ENCODE assay signal across 28 cellular contexts in genomic region chr19:50231821-50232220, GRCh38. TPM values are rescaled to one million over a fixed set of nuclear protein-coding genes. Genes with fewer than 3 reads are reported as not detected.
DNase-seq lines count a peak whose midpoint lies in the region; ATAC-seq, FAIRE-seq and TF ChIP-seq lines count a peak whose summit lies in the region.
"Had no signal": no experiment of that assay in that cellular context is flagged by ENCODE, and none has a peak within 500 bp of the region (broad histone marks: within the 10 kb centered on the region; RNA-seq: fewer than 3 reads in every experiment).

No MANE protein-coding gene starts in this region.

- no peaks in the 10 kb centered on the region for H3K27me3 ChIP-seq in HepG2 (ENCODE audit: control insufficient read depth in 1 of 2, insufficient read depth in 2 of 2, low read length in 2 of 2)
- no peaks in the 10 kb centered on the region for H3K27me3 ChIP-seq in right lobe of liver
- no peaks in the 10 kb centered on the region for H3K27me3 ChIP-seq in osteoblast (ENCODE audit: insufficient read depth, low read length)
- no peaks in the 10 kb centered on the region for H3K27me3 ChIP-seq in gastrocnemius medialis
- H3K27me3 ChIP-seq: BE2C, BLaER1 had no signal

- H3K4me3 ChIP-seq in HepG2 (replicated peaks in 1 of 3; ENCODE audit: insufficient read depth in 1 of 3, low read depth in 2 of 3, low read length in 3 of 3) (no peak overlapping the region), right lobe of liver (no peak overlapping the region), osteoblast (ENCODE audit: insufficient read depth, low read length) (no peak overlapping the region), gastrocnemius medialis (no peak overlapping the region)
- H3K4me3 ChIP-seq: BLaER1, GM12878 had no signal

- intact Hi-C loops in HepG2 (cut with micrococcal nuclease; ENCODE audit: unreplicated experiment) (no loop called here), right lobe of liver (cut with DNase I) (no loop called here), gastrocnemius medialis (cut with DNase I; ENCODE audit: low total_unique reads) (no loop called here)

- H3K4me2 ChIP-seq in HepG2 (ENCODE audit: low read depth, low read length), result no peak overlapping the region
- no peak overlapping the region for H3K4me2 ChIP-seq in osteoblast (ENCODE audit: insufficient read depth, low read length)
- H3K4me2 ChIP-seq: BLaER1 had no signal

- TF ChIP-seq RAD21 in HepG2 (CRISPR knock-in tag; IDR thresholded peaks at IDR 0.05), result no peak

- TF ChIP-seq CTCF in HepG2 (CRISPR knock-in tag; IDR thresholded peaks at IDR 0.05), result no peak
- no peak for TF ChIP-seq CTCF in right lobe of liver (IDR thresholded peaks at IDR 0.05)
- TF ChIP-seq CTCF in osteoblast (IDR thresholded peaks at IDR 0.05; ENCODE audit: extremely low read depth, low read depth, low read length), result no peak
- TF ChIP-seq CTCF in gastrocnemius medialis (IDR thresholded peaks at IDR 0.05 in 4 of 5, conservative IDR thresholded peaks at IDR 0.05 in 1 of 5), result no peak

- H3K27ac ChIP-seq in HepG2 (ENCODE audit: extremely low read length, insufficient read depth, low read length), result no peak overlapping the region
- no peak overlapping the region for H3K27ac ChIP-seq in right lobe of liver
- no peak overlapping the region for H3K27ac ChIP-seq in osteoblast (ENCODE audit: low read depth, low read length)
- H3K27ac ChIP-seq in gastrocnemius medialis, result peak overlapping the region in 3 of 4 donors; percentile 91 to 92 (median 92)
- H3K27ac ChIP-seq: BLaER1 had no signal

- no peak for FAIRE-seq in HepG2 (lab: Jason Lieb, UNC)
- FAIRE-seq in GM19239 (lab: Jason Lieb, UNC), result no peak
- FAIRE-seq: A204.1, GM12878, GM12892, GM18507 had no signal

- H3K4me1 ChIP-seq in HepG2 (ENCODE audit: insufficient read depth, low read length) (peaks cover 41% of the 10 kb centered on the region), right lobe of liver (peaks cover 0 to 32% (median 10%) of the 10 kb centered on the region in 4 donors), osteoblast (ENCODE audit: insufficient read depth, low read length) (no peaks in the 10 kb centered on the region), gastrocnemius medialis (peaks cover 14 to 21% of the 10 kb centered on the region in 2 donors)
- H3K4me1 ChIP-seq: BE2C, BLaER1 had no signal

- ATAC-seq in HepG2, result no peak
- no peak for ATAC-seq in right lobe of liver
- no peak for ATAC-seq in gastrocnemius medialis
- ATAC-seq: GM12878 had no signal

- CTCF ChIA-PET in HepG2 (lab: Yijun Ruan, JAX; ENCODE audit: low intra/inter-chr PET ratio, low total read pairs), result no interaction called here

- H3K9ac ChIP-seq in HepG2 (ENCODE audit: insufficient read depth, low read depth, low read length), result no peak overlapping the region
- H3K9ac ChIP-seq: BLaER1 had no signal

- H4K20me1 ChIP-seq in HepG2 (ENCODE audit: insufficient read depth, low read length), result no peaks in the 10 kb centered on the region
- H4K20me1 ChIP-seq in osteoblast (ENCODE audit: insufficient read depth, low read length), result no peaks in the 10 kb centered on the region
- H4K20me1 ChIP-seq: BLaER1 had no signal

- no peak overlapping the region for H2AFZ ChIP-seq in HepG2 (ENCODE audit: low read length)
- H2AFZ ChIP-seq in osteoblast (ENCODE audit: low read length), result no peak overlapping the region

- 72% methylated on average over 9 of the region's 16 CpGs for WGBS in HepG2 (ENCODE audit: low lambda C conversion rate)
- 55% methylated on average over 13 of the region's 16 CpGs for WGBS in right lobe of liver (ENCODE audit: insufficient coverage, low coverage, low lambda C conversion rate, missing lambda C conversion rate)

- H3K36me3 ChIP-seq in HepG2 (replicated peaks in 1 of 2; ENCODE audit: control insufficient read depth in 1 of 2, insufficient read depth in 2 of 2, low read length in 2 of 2) (no peaks in the 10 kb centered on the region), right lobe of liver (peaks cover 0 to under 1% (median 0%) of the 10 kb centered on the region in 4 donors), osteoblast (ENCODE audit: insufficient read depth, low read length) (no peaks in the 10 kb centered on the region), gastrocnemius medialis (peaks cover 0 to 7% of the 10 kb centered on the region in 2 donors)
- H3K36me3 ChIP-seq: BE2C, BLaER1 had no signal

- DNase-seq in HepG2 (ENCODE audit: low spot score), result no peak
- no peak for DNase-seq in right lobe of liver
- DNase-seq in osteoblast (ENCODE audit: insufficient read length, low spot score, missing footprints), result peak; percentile 44
- DNase-seq in gastrocnemius medialis, result no peak
- no peak for DNase-seq in dedifferentiated amniotic fluid mesenchymal stem cell (ENCODE audit: extremely low spot score)
- no peak for DNase-seq in GM19239 (ENCODE audit: insufficient read length, low spot score)
- DNase-seq in SHP77 (lab: John Stamatoyannopoulos, UW), result no peak
- DNase-seq: 8988T; ACHN; BE2C; CD4-positive, alpha-beta memory T cell; CD4-positive, CD25-positive, alpha-beta regulatory T cell; CD8-positive, alpha-beta memory T cell; COR-L47; DMS 273 treated with DMSO at 0.1 percent for 48 hours; DMS153; DMS53; DMS79; DND-41; EL; GDM1 had no signal

- TF ChIP-seq POLR2A in HepG2 (IDR thresholded peaks at IDR 0.05; ENCODE audit: insufficient read depth in 1 of 2, low read depth in 2 of 2, low read length in 2 of 2) (no peak), right lobe of liver (IDR thresholded peaks at IDR 0.05) (no peak), gastrocnemius medialis (IDR thresholded peaks at IDR 0.05) (no peak)

- H3K9me3 ChIP-seq in HepG2 (ENCODE audit: low read length), result no peaks in the 10 kb centered on the region
- no peaks in the 10 kb centered on the region for H3K9me3 ChIP-seq in right lobe of liver
- H3K9me3 ChIP-seq in osteoblast (ENCODE audit: low read depth, low read length), result no peaks in the 10 kb centered on the region
- no peaks in the 10 kb centered on the region for H3K9me3 ChIP-seq in gastrocnemius medialis
- H3K9me3 ChIP-seq: BE2C, BLaER1 had no signal

- BruUV-seq in HepG2 (replicated peaks; lab: Mats Ljungman, UMichigan), result no TSS peak

- in situ Hi-C loops in HepG2 (cut with HindIII; ENCODE audit: extremely low pct_ligation_motif_present, low pct_unique_long_range_greater_than_20kb) (no loop called here), gastrocnemius medialis (cut with MboI; ENCODE audit: low sequenced_read_pairs in 4 of 4) (no loop called here)

- TF ChIP-seq EP300 in HepG2 (IDR thresholded peaks at IDR 0.05; ENCODE audit: low read depth in 2 of 2, low read length in 2 of 2) (no peak), HepG2 (CRISPR knock-in tag; IDR thresholded peaks at IDR 0.05; ENCODE audit: borderline replicate concordance) (no peak)

- H3K79me2 ChIP-seq in HepG2 (ENCODE audit: insufficient read depth, low read length), result no peaks in the 10 kb centered on the region
- no peaks in the 10 kb centered on the region for H3K79me2 ChIP-seq in osteoblast (ENCODE audit: insufficient read depth, low read length)

- POLR2A ChIA-PET in HepG2 (lab: Yijun Ruan, JAX), result no interaction called here

TF ChIP-seq in HepG2, 621 proteins besides CTCF, POLR2A, EP300 and RAD21:
- TF ChIP-seq NR2F6 (IDR thresholded peaks at IDR 0.05), result no peak; the same call in 1 of the 2 replicates
- TF ChIP-seq NR2F6 (CRISPR knock-in tag; IDR thresholded peaks at IDR 0.05), result peak; percentile 31; the same call in 1 of the 2 replicates
- TF ChIP-seq NR2C2 (CRISPR knock-in tag; IDR thresholded peaks at IDR 0.05; ENCODE audit: borderline replicate concordance), result 0 out of 2 replicates have a peak, but pooled peaks have one; percentile 25
- no peak for TF ChIP-seq ONECUT2 (CRISPR knock-in tag; IDR thresholded peaks at IDR 0.05)

RNA-seq across cellular contexts. Expression of gene MYH14, which starts 28.4 kb away (rescaled TPM):
- total RNA-seq in HepG2 (2016; rRNA removed; fragmentation: Illumina TruSeq; extraction: Trizol) (5.5 and 6.4 TPM in 2 replicates), right lobe of liver (10 to 100 TPM; 49.1 to 89.0 (median 65.8) TPM), osteoblast (under 0.01 TPM in 1 of 2 replicates, not detected in the other), gastrocnemius medialis (100 to 1,000 TPM; 103 to 174 (median 141) TPM)
- 0.53 and 0.61 TPM in 2 replicates for total RNA-seq in HepG2 (2016; cell fraction: cytosol; rRNA removed; fragmentation: Illumina TruSeq; extraction: Trizol; ENCODE audit: low read depth)
- total RNA-seq in HepG2 (2016; cell fraction: insoluble cytoplasmic fraction; rRNA removed; fragmentation: Illumina TruSeq; extraction: Trizol), result 4.9 and 6.5 TPM in 2 replicates
- total RNA-seq in HepG2 (2016; cell fraction: membrane; rRNA removed; fragmentation: Illumina TruSeq; extraction: Trizol), result 2.1 and 2.4 TPM in 2 replicates
- total RNA-seq in HepG2 (2016; cell fraction: nucleus; rRNA removed; fragmentation: Illumina TruSeq; extraction: Trizol), result 4.0 and 5.6 TPM in 2 replicates
- 5.8 and 8.0 TPM in 2 replicates for polyA plus RNA-seq in HepG2 (2011; rRNA removed)
- polyA plus RNA-seq in HepG2 (2011; cell fraction: cytosol; rRNA removed), result 5.0 and 5.4 TPM in 2 replicates
- 15.1 and 15.8 TPM in 2 replicates for polyA plus RNA-seq in HepG2 (2011; cell fraction: nucleus; rRNA removed)
- polyA plus RNA-seq in HepG2 (2012), result 5.1 and 8.9 TPM in 2 replicates
- 0.88 and 1.1 TPM in 2 replicates for polyA plus RNA-seq in HepG2 (2016; cell fraction: cytosol; fragmentation: Illumina TruSeq; extraction: Trizol; ENCODE audit: low read depth)
- polyA plus RNA-seq in HepG2 (2016; cell fraction: insoluble cytoplasmic fraction; fragmentation: Illumina TruSeq; extraction: Trizol; ENCODE audit: low read depth), result 6.6 and 11.4 TPM in 2 replicates
- 1.4 and 1.7 TPM in 2 replicates for polyA plus RNA-seq in HepG2 (2016; cell fraction: membrane; fragmentation: Illumina TruSeq; extraction: Trizol; ENCODE audit: low read depth)
- polyA plus RNA-seq in HepG2 (2016; cell fraction: nucleus; fragmentation: Illumina TruSeq; extraction: Trizol; ENCODE audit: insufficient read depth, low read depth), result 14.3 and 14.6 TPM in 2 replicates
- 22.4 TPM in 1 of 2 replicates, not detected in the other for polyA minus RNA-seq in HepG2 (2011; rRNA and poly(A)+ RNA removed; ENCODE audit: low replicate concordance)
- polyA minus RNA-seq in HepG2 (2011; cell fraction: cytosol; rRNA and poly(A)+ RNA removed), result 11.9 and 12.9 TPM in 2 replicates
- polyA minus RNA-seq in HepG2 (2011; cell fraction: nucleus; rRNA and poly(A)+ RNA removed), result 9.0 TPM in 2 replicates
- total RNA-seq: CD4-positive, alpha-beta memory T cell; CD4-positive, CD25-positive, alpha-beta regulatory T cell; CD8-positive, alpha-beta memory T cell had no signal
- polyA plus RNA-seq: AG04450; CD14-positive monocyte; CD4-positive, alpha-beta memory T cell; CD4-positive, CD25-positive, alpha-beta regulatory T cell; CD8-positive, alpha-beta memory T cell had no signal

Comparison
In these comparisons a context has a peak if more than half of its experiments do, and no peak if none do; other contexts are left out.
1. RNA of gene MYH14, which starts 28.4 kb away (total RNA-seq): 103 to 174 TPM in gastrocnemius medialis and 49.1 to 89.0 TPM in right lobe of liver; 0.53 to 6.5 TPM in HepG2 and under 0.01 TPM in osteoblast; every median in the first group is over 4 times any median in the second.
2. H3K27ac ChIP-seq: peak in gastrocnemius medialis (3 of 4); none in HepG2 (single experiment), right lobe of liver (0 of 3) and osteoblast (single experiment).